In the genomic region with DNA sequence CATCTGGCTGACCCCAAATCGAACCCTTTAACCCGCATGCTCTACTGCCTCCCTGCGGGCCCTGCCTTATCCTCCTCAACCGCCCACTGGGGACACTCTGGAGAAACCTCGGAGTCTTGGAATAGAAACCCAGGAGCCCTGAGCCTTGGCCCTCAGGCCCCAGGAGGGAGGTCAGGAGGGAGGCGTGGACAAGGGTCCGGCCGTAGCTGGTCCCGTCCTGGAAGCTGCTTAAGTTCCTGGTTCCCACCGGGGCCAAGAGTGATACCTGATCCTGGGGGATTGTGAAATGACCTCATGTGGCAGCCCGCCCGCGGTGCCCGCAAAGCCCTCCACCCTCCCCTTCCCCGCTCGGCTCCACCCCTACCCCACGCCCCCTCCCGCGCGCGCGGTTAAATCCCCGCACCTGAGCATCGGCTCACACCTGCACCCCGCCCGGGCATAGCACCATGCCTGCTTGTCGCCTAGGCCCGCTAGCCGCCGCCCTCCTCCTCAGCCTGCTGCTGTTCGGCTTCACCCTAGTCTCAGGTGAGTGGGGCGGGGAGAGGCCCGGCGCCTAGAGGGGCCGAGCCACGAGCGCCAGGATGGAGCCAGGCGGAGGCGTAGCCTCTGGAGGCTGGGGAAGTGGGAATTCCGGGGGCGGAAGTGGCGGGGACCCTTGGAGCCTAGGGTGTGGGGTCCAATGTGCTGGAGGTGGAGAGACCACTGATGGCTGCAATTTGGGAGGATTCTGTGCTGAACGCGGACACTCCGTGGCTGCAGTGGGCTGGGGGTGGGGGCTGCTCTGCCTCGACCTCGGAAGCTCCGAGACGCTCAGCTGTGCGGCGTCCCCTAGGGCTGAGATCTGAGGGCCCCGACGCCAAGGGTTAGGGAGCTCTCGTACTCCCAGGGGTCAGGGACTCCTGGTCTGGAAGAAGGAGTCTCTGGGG, we compare ENCODE assay signal across 1 cellular context.
TF ChIP-seq lines count a peak whose summit lies in the region.

A gene with protein sequence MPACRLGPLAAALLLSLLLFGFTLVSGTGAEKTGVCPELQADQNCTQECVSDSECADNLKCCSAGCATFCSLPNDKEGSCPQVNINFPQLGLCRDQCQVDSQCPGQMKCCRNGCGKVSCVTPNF (plus strand): TSS at position 418 of the 926 bp plus-strand sequence. CDS start 29 bp downstream, at position 447.

TF ChIP-seq in SK-N-SH treated with all-trans-retinoic acid at 6 μM for 48 hours, 23 proteins besides CTCF, POLR2A, EP300 and RAD21 (continued from another document):
- TF ChIP-seq, protein P1, sequence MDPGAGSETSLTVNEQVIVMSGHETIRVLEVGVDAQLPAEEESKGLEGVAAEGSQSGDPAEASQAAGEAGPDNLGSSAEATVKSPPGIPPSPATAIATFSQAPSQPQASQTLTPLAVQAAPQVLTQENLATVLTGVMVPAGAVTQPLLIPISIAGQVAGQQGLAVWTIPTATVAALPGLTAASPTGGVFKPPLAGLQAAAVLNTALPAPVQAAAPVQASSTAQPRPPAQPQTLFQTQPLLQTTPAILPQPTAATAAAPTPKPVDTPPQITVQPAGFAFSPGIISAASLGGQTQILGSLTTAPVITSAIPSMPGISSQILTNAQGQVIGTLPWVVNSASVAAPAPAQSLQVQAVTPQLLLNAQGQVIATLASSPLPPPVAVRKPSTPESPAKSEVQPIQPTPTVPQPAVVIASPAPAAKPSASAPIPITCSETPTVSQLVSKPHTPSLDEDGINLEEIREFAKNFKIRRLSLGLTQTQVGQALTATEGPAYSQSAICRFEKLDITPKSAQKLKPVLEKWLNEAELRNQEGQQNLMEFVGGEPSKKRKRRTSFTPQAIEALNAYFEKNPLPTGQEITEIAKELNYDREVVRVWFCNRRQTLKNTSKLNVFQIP (CRISPR knock-in tag; IDR thresholded peaks at IDR 0.05; ENCODE audit: borderline replicate concordance, low read depth), result no peak
- TF ChIP-seq ZNF565 (CRISPR knock-in tag; conservative IDR thresholded peaks at IDR 0.05; ENCODE audit: low read depth), result no peak
TF ChIP-seq in SK-N-SH treated with all-trans-retinoic acid at 6 μM for 48 hours: peak in this region for 0.
